Comparison of ENCODE assay signal across 28 cellular contexts in genomic region chr12:127813147-127813546, GRCh38.
"Had no signal": no experiment of that assay in that cellular context is flagged by ENCODE, and none has a peak within 500 bp of the region (broad histone marks: within the 10 kb centered on the region; RNA-seq: fewer than 3 reads in every experiment).

No MANE protein-coding gene starts in this region.

- H3K4me3 ChIP-seq: colonic mucosa, coronary artery, dorsolateral prefrontal cortex, esophagus muscularis mucosa, esophagus squamous epithelium, gastrocnemius medialis, gastroesophageal sphincter, heart left ventricle, heart right ventricle had no signal

- ATAC-seq: effector memory CD8-positive, alpha-beta T cell; esophagus mucosa; foreskin keratinocyte; gastrocnemius medialis; gastroesophageal sphincter; heart left ventricle had no signal

- DNase-seq: colonic mucosa; cortex of kidney; dermis blood vessel endothelial cell; dorsolateral prefrontal cortex; effector CD4-positive, alpha-beta T cell; effector CD8-positive, alpha-beta T cell; effector memory CD4-positive, alpha-beta T cell; effector memory CD8-positive, alpha-beta T cell; endodermal cell; erythroblast; esophagus squamous epithelium; foreskin fibroblast; foreskin keratinocyte; foreskin melanocyte; gastrocnemius medialis; glutamatergic neuron; head of caudate nucleus; heart left ventricle; heart right ventricle had no signal

- FAIRE-seq: colon, endometrium, endothelial cell of umbilical vein, frontal cortex had no signal

- H3K27me3 ChIP-seq: colonic mucosa, dorsolateral prefrontal cortex, esophagus muscularis mucosa, esophagus squamous epithelium, foreskin keratinocyte, gastrocnemius medialis, gastroesophageal sphincter had no signal

- H3K4me1 ChIP-seq: colonic mucosa, foreskin keratinocyte, gastrocnemius medialis had no signal

- H3K9me3 ChIP-seq: colonic mucosa, esophagus squamous epithelium, gastrocnemius medialis, gastroesophageal sphincter had no signal

- H3K27ac ChIP-seq: colonic mucosa, coronary artery, epithelial cell of prostate, esophagus squamous epithelium, foreskin keratinocyte, gastrocnemius medialis, gastroesophageal sphincter had no signal

- H3K36me3 ChIP-seq: colonic mucosa, esophagus muscularis mucosa, esophagus squamous epithelium, gastrocnemius medialis, gastroesophageal sphincter, heart left ventricle, heart right ventricle had no signal
